18 cellular contexts compared by ENCODE assay signal in the genomic region with DNA sequence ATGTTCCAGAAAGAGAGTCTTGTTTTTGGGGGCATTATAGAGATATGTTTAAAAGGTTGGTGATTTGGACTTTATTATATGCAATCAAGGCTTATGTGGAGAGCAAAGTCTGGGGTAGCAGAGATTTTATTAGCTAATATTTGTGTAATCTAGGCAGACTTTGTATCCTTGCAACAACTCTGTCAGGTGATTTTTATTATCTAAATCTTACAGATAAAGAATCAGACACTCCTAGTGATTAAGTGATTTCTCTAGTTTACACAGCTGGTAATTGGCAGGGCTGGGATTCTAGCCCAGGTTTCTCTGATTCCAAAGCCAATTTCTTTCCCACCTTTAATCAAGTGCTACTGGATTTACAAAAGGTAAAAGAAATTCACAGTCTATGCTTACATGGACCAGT. TPM values are rescaled to one million over a fixed set of nuclear protein-coding genes. Genes with fewer than 3 reads are reported as not detected.
DNase-seq lines count a peak whose midpoint lies in the region; ATAC-seq and TF ChIP-seq lines count a peak whose summit lies in the region.
"Had no signal": no experiment of that assay in that cellular context is flagged by ENCODE, and none has a peak within 500 bp of the region (broad histone marks: within the 10 kb centered on the region; RNA-seq: fewer than 3 reads in every experiment).

No MANE protein-coding gene starts in this region.

- H3K4me3 ChIP-seq in body of pancreas, result no peak overlapping the region

- peaks cover 21% of the 10 kb centered on the region for H3K4me1 ChIP-seq in body of pancreas

- no peak overlapping the region for H3K27ac Mint-ChIP-seq in stimulated activated effector memory CD8-positive, alpha-beta T cell treated with anti-CD3 and anti-CD28 coated beads, Interleukin-12 subunit alpha, Interleukin-12 subunit beta, amount 100 ng/mL, for 72 hours

- H3K9me3 Mint-ChIP-seq in stimulated activated effector memory CD8-positive, alpha-beta T cell treated with anti-CD3 and anti-CD28 coated beads, Interleukin-12 subunit alpha, Interleukin-12 subunit beta, amount 100 ng/mL, for 72 hours, result no peaks in the 10 kb centered on the region
- H3K9me3 Mint-ChIP-seq: CD8-positive, alpha-beta memory T cell had no signal

- H3K4me1 Mint-ChIP-seq in stimulated activated effector memory CD8-positive, alpha-beta T cell treated with anti-CD3 and anti-CD28 coated beads, Interleukin-12 subunit alpha, Interleukin-12 subunit beta, amount 100 ng/mL, for 72 hours, result peaks cover 8% of the 10 kb centered on the region
- H3K4me1 Mint-ChIP-seq: CD8-positive, alpha-beta memory T cell had no signal

- no peak for TF ChIP-seq POLR2A in body of pancreas (IDR thresholded peaks at IDR 0.05)

- no peaks in the 10 kb centered on the region for H3K9me3 ChIP-seq in body of pancreas

- TF ChIP-seq CTCF in C4-2B (conservative IDR thresholded peaks at IDR 0.05), result no peak
- no peak for TF ChIP-seq CTCF in body of pancreas (IDR thresholded peaks at IDR 0.05)

- DNase-seq in NCI-H146 treated with DMSO at 0.1 percent for 48 hours (lab: John Stamatoyannopoulos, UW; ENCODE audit: unreplicated experiment) (peak; percentile 10), body of pancreas (no peak), mucosa of gallbladder (ENCODE audit: low spot score) (peak; percentile 53), NCI-H1048 (lab: John Stamatoyannopoulos, UW) (no peak)
- DNase-seq in stimulated activated effector memory CD8-positive, alpha-beta T cell treated with anti-CD3 and anti-CD28 coated beads, Interleukin-12 subunit alpha, Interleukin-12 subunit beta, amount 100 ng/mL, for 72 hours (ENCODE audit: low spot score in 2 of 2), result no peak
- DNase-seq: AML-193; C1 segment of cervical spinal cord; CD8-positive, alpha-beta memory T cell; GF-D8; NCI-H187; NCI-H446; NCI-H526; RPMI8226; SIG-M5 had no signal

- no peaks in the 10 kb centered on the region for H3K27me3 ChIP-seq in body of pancreas

- H3K36me3 ChIP-seq in body of pancreas (replicated peaks in 1 of 2; ENCODE audit: insufficient read depth in 1 of 2, low read depth in 2 of 2), result no peaks in the 10 kb centered on the region

- H3K36me3 Mint-ChIP-seq in stimulated activated effector memory CD8-positive, alpha-beta T cell treated with anti-CD3 and anti-CD28 coated beads, Interleukin-12 subunit alpha, Interleukin-12 subunit beta, amount 100 ng/mL, for 72 hours, result no peaks in the 10 kb centered on the region

- peak; percentile 10 for ATAC-seq in body of pancreas
- no peak for ATAC-seq in stimulated activated effector memory CD8-positive, alpha-beta T cell treated with anti-CD3 and anti-CD28 coated beads, Interleukin-12 subunit alpha, Interleukin-12 subunit beta, amount 100 ng/mL, for 72 hours
- ATAC-seq in GM19455 (IDR thresholded peaks at IDR 0.05; ENCODE audit: unreplicated experiment), result no peak
- ATAC-seq in HG03196 (IDR thresholded peaks at IDR 0.05; ENCODE audit: unreplicated experiment), result no peak
- ATAC-seq: SK-N-SH treated with all-trans-retinoic acid at 6 μM for 48 hours had no signal

- intact Hi-C loops in body of pancreas (cut with DNase I), result no loop called here

- no peak overlapping the region for H3K4me3 Mint-ChIP-seq in stimulated activated effector memory CD8-positive, alpha-beta T cell treated with anti-CD3 and anti-CD28 coated beads, Interleukin-12 subunit alpha, Interleukin-12 subunit beta, amount 100 ng/mL, for 72 hours
- H3K4me3 Mint-ChIP-seq: CD8-positive, alpha-beta memory T cell had no signal

- H3K27ac ChIP-seq in C4-2B (peak overlapping the region; percentile 25; the same call in 1 of the 2 replicates), body of pancreas (peak overlapping the region; percentile 33 to 78 (median 54))

RNA-seq across cellular contexts. Expression of gene NCK2, which starts 33.3 kb away (rescaled TPM):
- total RNA-seq in body of pancreas (10 to 100 TPM; 36.6 to 42.8 TPM), mucosa of gallbladder (160 TPM)

Comparison
In these comparisons a context has a peak if more than half of its experiments do, and no peak if none do; other contexts are left out.
1. DNase-seq: peak in NCI-H146 treated with DMSO at 0.1 percent for 48 hours (single experiment) and mucosa of gallbladder (single experiment); none in body of pancreas (0 of 4), stimulated activated effector memory CD8-positive, alpha-beta T cell treated with anti-CD3 and anti-CD28 coated beads, Interleukin-12 subunit alpha, Interleukin-12 subunit beta, amount 100 ng/mL, for 72 hours (0 of 2) and NCI-H1048 (single experiment).